ENCODE assay signal across 1 cellular context in the genomic region with DNA sequence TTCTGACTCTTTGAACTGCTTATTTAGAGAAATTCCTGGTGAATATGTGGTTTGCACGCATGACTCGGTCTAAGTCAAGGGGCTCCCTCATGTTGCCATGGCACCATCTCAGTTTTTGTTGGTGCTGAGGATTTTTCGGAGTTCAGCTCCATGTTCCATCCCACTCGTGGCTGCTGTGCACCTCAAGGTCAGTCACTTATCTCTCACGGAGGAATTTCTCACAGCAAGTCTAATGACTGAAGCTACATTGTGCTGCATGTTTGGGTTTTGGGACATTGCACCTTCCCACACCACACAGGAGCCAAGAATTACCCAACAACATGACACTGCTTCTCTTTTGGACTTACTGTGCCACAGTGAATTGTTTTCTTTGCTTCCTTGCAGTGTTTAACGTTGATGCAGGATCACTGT.
A peak's percentile ranks its signal among the peaks of the same experiment; 100 is the strongest.
TF ChIP-seq lines count a peak whose summit lies in the region.

No MANE protein-coding gene starts in this region.

TF ChIP-seq in K562, 482 proteins besides CTCF, POLR2A, EP300 and RAD21:
- TF ChIP-seq, protein P1, sequence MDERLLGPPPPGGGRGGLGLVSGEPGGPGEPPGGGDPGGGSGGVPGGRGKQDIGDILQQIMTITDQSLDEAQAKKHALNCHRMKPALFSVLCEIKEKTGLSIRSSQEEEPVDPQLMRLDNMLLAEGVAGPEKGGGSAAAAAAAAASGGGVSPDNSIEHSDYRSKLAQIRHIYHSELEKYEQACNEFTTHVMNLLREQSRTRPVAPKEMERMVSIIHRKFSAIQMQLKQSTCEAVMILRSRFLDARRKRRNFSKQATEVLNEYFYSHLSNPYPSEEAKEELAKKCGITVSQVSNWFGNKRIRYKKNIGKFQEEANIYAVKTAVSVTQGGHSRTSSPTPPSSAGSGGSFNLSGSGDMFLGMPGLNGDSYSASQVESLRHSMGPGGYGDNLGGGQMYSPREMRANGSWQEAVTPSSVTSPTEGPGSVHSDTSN (CRISPR knock-in tag; IDR thresholded peaks at IDR 0.05; ENCODE audit: low read depth), result no peak
- TF ChIP-seq, protein P1 (tag; conservative IDR thresholded peaks at IDR 0.05; ENCODE audit: low read depth), result no peak
- peak; percentile 27; the same call in 1 of the 2 replicates for TF ChIP-seq RFX1 (IDR thresholded peaks at IDR 0.05)
